Comparison of ENCODE assay signal across 8 cellular contexts in the genomic region with DNA sequence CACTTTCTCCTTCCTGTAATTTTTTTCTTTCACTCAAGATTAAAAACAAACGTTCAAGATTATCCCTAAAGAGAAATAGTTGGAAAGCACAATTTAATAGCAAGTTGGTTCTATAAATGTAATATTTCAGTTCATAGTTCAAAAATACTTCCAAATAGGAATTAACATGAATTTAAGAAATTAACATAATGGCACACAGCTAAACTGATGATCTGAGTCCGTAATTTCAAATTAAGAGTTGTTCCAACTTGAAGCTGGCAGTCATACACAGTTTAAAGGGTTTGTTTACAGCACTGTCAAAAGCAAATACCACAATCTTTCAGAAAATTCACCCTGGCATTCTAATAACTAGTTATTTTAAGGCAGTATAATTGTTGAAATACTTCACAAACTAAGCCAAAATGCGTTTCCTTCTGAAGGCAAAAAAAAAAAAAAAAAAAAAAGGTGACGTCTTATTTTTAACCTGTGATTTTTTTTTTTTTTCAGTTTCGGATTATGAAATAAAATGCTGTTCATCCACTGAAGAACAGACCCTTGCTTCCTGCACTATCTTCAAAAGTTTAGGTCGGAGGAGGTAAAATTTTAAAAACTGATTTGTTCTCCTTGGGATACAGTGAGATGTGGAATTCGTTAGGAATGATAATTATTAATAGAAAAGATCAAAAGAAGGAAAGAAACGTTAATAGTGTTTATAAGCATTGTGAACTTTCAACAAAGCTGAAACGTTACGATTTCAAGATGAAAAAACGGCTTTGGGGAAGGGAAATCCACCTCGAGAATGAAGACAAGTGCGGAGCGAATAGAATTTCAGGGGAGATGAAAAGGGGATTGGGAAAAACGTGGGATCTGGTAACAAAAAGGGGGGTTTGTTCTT. TPM values are rescaled to one million over a fixed set of nuclear protein-coding genes. Genes with fewer than 3 reads are reported as not detected.
DNase-seq lines count a peak whose midpoint lies in the region; ATAC-seq and TF ChIP-seq lines count a peak whose summit lies in the region.

No MANE protein-coding gene starts in this region.

- H3K9ac ChIP-seq in endocrine pancreas (ENCODE audit: control insufficient read depth, insufficient read depth, low read length): peak overlapping the region; percentile 99

- peaks cover 15% of the 10 kb centered on the region for H3K4me1 ChIP-seq in endocrine pancreas (ENCODE audit: control insufficient read depth, insufficient read depth, low read length)

- no peaks in the 10 kb centered on the region for H3K27me3 Mint-ChIP-seq in nephron progenitor cell (ENCODE audit: low read depth, poor library complexity)

- H3K4me3 Mint-ChIP-seq in nephron progenitor cell: peak overlapping the region; percentile 96

- peak overlapping the region; percentile 99 for H3K27ac Mint-ChIP-seq in nephron progenitor cell

- no peaks in the 10 kb centered on the region for H3K36me3 ChIP-seq in endocrine pancreas (ENCODE audit: control insufficient read depth, insufficient read depth, low read length)

- no peaks in the 10 kb centered on the region for H3K9me3 ChIP-seq in endocrine pancreas (ENCODE audit: control insufficient read depth, low read length)

- H3K36me3 Mint-ChIP-seq in nephron progenitor cell (ENCODE audit: low read depth): peaks cover 20% of the 10 kb centered on the region

- ATAC-seq in HG02884 (IDR thresholded peaks at IDR 0.05; ENCODE audit: unreplicated experiment): no peak

- CTCF ChIA-PET in GM10248 (lab: Yijun Ruan, JAX): no interaction called here

- H3K9me3 Mint-ChIP-seq in nephron progenitor cell: no peaks in the 10 kb centered on the region

- DNase-seq in GM10248 (ENCODE audit: extremely low spot score) (peak; percentile 22), OCI-M1 (lab: John Stamatoyannopoulos, UW) (peak; percentile 59), nephron progenitor cell (no peak), mucosa of gallbladder (ENCODE audit: low spot score) (no peak), foreskin melanocyte (no peak), NCI-H187 treated with DMSO at 0.1 percent for 48 hours (lab: John Stamatoyannopoulos, UW) (no peak)

- H3K27me3 ChIP-seq in endocrine pancreas (ENCODE audit: control insufficient read depth, insufficient read depth, low read length): no peaks in the 10 kb centered on the region

- peaks cover 60% of the 10 kb centered on the region for H3K4me1 Mint-ChIP-seq in nephron progenitor cell

- H3K4me3 ChIP-seq in endocrine pancreas (ENCODE audit: control insufficient read depth, insufficient read depth, low read length): peak overlapping the region; percentile 98

- POLR2A ChIA-PET in GM10248 (lab: Yijun Ruan, JAX): no interaction called here

- TF ChIP-seq CTCF in GM10248 (IDR thresholded peaks at IDR 0.05; ENCODE audit: control extremely low read depth, extremely low read depth, low read depth, missing control alignments): no peak
- TF ChIP-seq CTCF in nephron progenitor cell (IDR thresholded peaks at IDR 0.05): no peak

RNA-seq across cellular contexts. Expression of gene IL6ST, which starts 0.9 kb away (rescaled TPM):
- 235 TPM for total RNA-seq in mucosa of gallbladder

Comparison
In these comparisons a context has a peak if more than half of its experiments do, and no peak if none do; other contexts are left out.
1. DNase-seq: peak in GM10248 (single experiment) and OCI-M1 (single experiment); none in nephron progenitor cell (single experiment), mucosa of gallbladder (single experiment), foreskin melanocyte (single experiment) and NCI-H187 treated with DMSO at 0.1 percent for 48 hours (single experiment).